In the genomic region with DNA sequence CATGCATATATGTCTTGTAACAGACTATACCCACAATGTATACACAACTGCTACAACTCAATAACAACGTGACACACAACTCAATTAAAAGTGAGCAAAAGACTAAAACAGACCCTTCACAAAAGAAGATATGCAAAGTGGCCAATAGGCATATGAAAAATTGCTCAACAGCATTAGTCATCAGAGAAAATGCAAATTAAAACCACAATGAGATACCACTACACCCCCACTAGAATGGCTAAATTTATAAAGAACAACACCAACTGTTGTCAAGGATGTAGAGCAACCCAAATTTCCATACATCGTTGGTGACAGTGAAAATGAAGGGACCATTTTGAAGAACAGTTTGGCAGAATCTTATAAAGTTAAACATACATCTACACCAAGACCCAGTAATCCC, we compare ENCODE assay signal across 21 cellular contexts. TPM values are rescaled to one million over a fixed set of nuclear protein-coding genes. Genes with fewer than 3 reads are reported as not detected.
DNase-seq lines count a peak whose midpoint lies in the region; ATAC-seq and TF ChIP-seq lines count a peak whose summit lies in the region.
"Had no signal": no experiment of that assay in that cellular context is flagged by ENCODE, and none has a peak within 500 bp of the region (broad histone marks: within the 10 kb centered on the region; RNA-seq: fewer than 3 reads in every experiment).

No MANE protein-coding gene starts in this region.

- H3K27ac Mint-ChIP-seq in MCF 10A (ENCODE audit: low read depth, unreplicated experiment), result no peak overlapping the region
- H3K27ac Mint-ChIP-seq: activated T-cell treated with anti-CD3 and anti-CD28 coated beads, Interleukin-2, amount 50 U/mL, for 72 hours; CD4-positive, alpha-beta T cell; endodermal cell; naive B cell had no signal

- intact Hi-C loops in MCF 10A (cut with micrococcal nuclease), result no loop called here
- intact Hi-C loops in mammary epithelial cell (cut with micrococcal nuclease), result no loop called here

- H3K9me3 Mint-ChIP-seq in MCF 10A (ENCODE audit: unreplicated experiment), result peaks cover 5% of the 10 kb centered on the region
- H3K9me3 Mint-ChIP-seq: CD4-positive, alpha-beta T cell had no signal

- H3K36me3 Mint-ChIP-seq in MCF 10A (ENCODE audit: insufficient read depth, unreplicated experiment), result no peaks in the 10 kb centered on the region

- no peaks in the 10 kb centered on the region for H3K9me2 ChIP-seq in SK-N-SH

- H3K4me1 ChIP-seq in mammary epithelial cell (ENCODE audit: insufficient read depth, low read length) (no peaks in the 10 kb centered on the region), SK-N-SH (ENCODE audit: control insufficient read depth in 1 of 2, insufficient read depth in 2 of 2, low read depth in 1 of 2, low read length in 1 of 2) (no peaks in the 10 kb centered on the region)
- H3K4me1 ChIP-seq: foreskin keratinocyte, psoas muscle, SJSA1 had no signal

- TF ChIP-seq EP300 in SK-N-SH (IDR thresholded peaks at IDR 0.05; ENCODE audit: borderline replicate concordance in 1 of 2, low read depth in 1 of 2, low read length in 1 of 2), result no peak

- no peaks in the 10 kb centered on the region for H3K9me3 ChIP-seq in mammary epithelial cell (replicated peaks; ENCODE audit: insufficient read depth, low read length)
- H3K9me3 ChIP-seq in SK-N-SH, result no peaks in the 10 kb centered on the region
- H3K9me3 ChIP-seq: psoas muscle had no signal

- TF ChIP-seq CTCF in MCF 10A (IDR thresholded peaks at IDR 0.05; ENCODE audit: unreplicated experiment) (no peak), mammary epithelial cell (conservative IDR thresholded peaks at IDR 0.05 in 1 of 2, IDR thresholded peaks at IDR 0.05 in 1 of 2; ENCODE audit: extremely low read depth in 1 of 2, insufficient read depth in 1 of 2, low read depth in 1 of 2, low read length in 2 of 2) (no peak), SK-N-SH (IDR thresholded peaks at IDR 0.05) (no peak)

- H3K4me3 ChIP-seq in mammary epithelial cell (replicated peaks in 1 of 3; ENCODE audit: insufficient read depth in 1 of 3, low read depth in 2 of 3, low read length in 3 of 3), result no peak overlapping the region
- H3K4me3 ChIP-seq in SK-N-SH (ENCODE audit: low read depth in 2 of 2, low read length in 1 of 2), result no peak overlapping the region
- H3K4me3 ChIP-seq: psoas muscle, SJSA1 had no signal

- H3K4me2 ChIP-seq in mammary epithelial cell (ENCODE audit: insufficient read depth, low read depth, low read length) (no peak overlapping the region), SK-N-SH (no peak overlapping the region)

- H3K36me3 ChIP-seq in mammary epithelial cell (ENCODE audit: insufficient read depth, low read length) (no peaks in the 10 kb centered on the region), SK-N-SH (replicated peaks in 1 of 2; ENCODE audit: control insufficient read depth in 1 of 2, insufficient read depth in 2 of 2, low read length in 1 of 2) (no peaks in the 10 kb centered on the region)
- H3K36me3 ChIP-seq: SJSA1 had no signal

- DNase-seq in MCF 10A (ENCODE audit: unreplicated experiment) (peak; percentile 28), mammary epithelial cell (no peak), SW480 (ENCODE audit: low spot score) (peak; percentile 16), SK-N-SH (no peak), midbrain (lab: John Stamatoyannopoulos, UW) (no peak), OCI-M2 (lab: John Stamatoyannopoulos, UW; ENCODE audit: unreplicated experiment) (no peak)
- DNase-seq: activated CD4-positive, alpha-beta T cell treated with anti-CD3 and anti-CD28 coated beads, Interleukin-2, amount 50 U/mL, for 4 hours; activated T-cell treated with anti-CD3 and anti-CD28 coated beads, Interleukin-2, amount 50 U/mL, for 72 hours; CD4-positive, alpha-beta T cell; endodermal cell; foreskin keratinocyte; left ventricle myocardium superior; naive B cell; NCI-H1105 treated with DMSO at 0.1 percent for 48 hours; NCI-H2227 treated with DMSO at 0.1 percent for 48 hours; psoas muscle had no signal

- peak; percentile 77 for ATAC-seq in HG03432 (IDR thresholded peaks at IDR 0.05; ENCODE audit: unreplicated experiment)
- ATAC-seq in GM19452 (IDR thresholded peaks at IDR 0.05; ENCODE audit: unreplicated experiment), result no peak
- ATAC-seq: activated T-cell treated with anti-CD3 and anti-CD28 coated beads, Interleukin-2, amount 50 U/mL, for 72 hours; foreskin keratinocyte; HepG2; left ventricle myocardium superior; psoas muscle had no signal

- no peaks in the 10 kb centered on the region for H4K20me1 ChIP-seq in mammary epithelial cell (ENCODE audit: insufficient read depth, low read length)
- H4K20me1 ChIP-seq in SK-N-SH (ENCODE audit: insufficient read depth), result no peaks in the 10 kb centered on the region

- no peak overlapping the region for H3K4me3 Mint-ChIP-seq in MCF 10A (ENCODE audit: unreplicated experiment)
- H3K4me3 Mint-ChIP-seq: activated T-cell treated with anti-CD3 and anti-CD28 coated beads, Interleukin-2, amount 50 U/mL, for 72 hours; CD4-positive, alpha-beta T cell; central memory CD8-positive, alpha-beta T cell; endodermal cell; naive B cell had no signal

- H3K27ac ChIP-seq in mammary epithelial cell (ENCODE audit: insufficient read depth, low read depth, low read length), result no peak overlapping the region
- H3K27ac ChIP-seq in SK-N-SH (ENCODE audit: low read depth in 2 of 2, low read length in 1 of 2), result no peak overlapping the region
- H3K27ac ChIP-seq: foreskin keratinocyte, psoas muscle, SJSA1 had no signal

- H3F3A ChIP-seq in SK-N-SH (replicated peaks; ENCODE audit: insufficient read depth), result no peaks in the 10 kb centered on the region

- H3K27me3 ChIP-seq in mammary epithelial cell (ENCODE audit: insufficient read depth, low read length), result no peaks in the 10 kb centered on the region
- no peaks in the 10 kb centered on the region for H3K27me3 ChIP-seq in SK-N-SH (ENCODE audit: insufficient read depth)
- H3K27me3 ChIP-seq: foreskin keratinocyte, SJSA1 had no signal

- H3K79me2 ChIP-seq in mammary epithelial cell (ENCODE audit: insufficient read depth, low read length) (no peaks in the 10 kb centered on the region), SK-N-SH (ENCODE audit: insufficient read depth) (no peaks in the 10 kb centered on the region)

- 0% methylated on average over 2 of the region's 2 CpGs for WGBS in mammary epithelial cell (ENCODE audit: low coverage, missing lambda C conversion rate)
- WGBS in SK-N-SH (ENCODE audit: low lambda C conversion rate), result 2% methylated on average over 2 of the region's 2 CpGs

- POLR2A ChIA-PET in MCF 10A (lab: Yijun Ruan, JAX) (no interaction called here), SK-N-SH (lab: Yijun Ruan, JAX) (no interaction called here)

- dilution Hi-C loops in mammary epithelial cell (cut with HindIII; ENCODE audit: low sequenced_read_pairs), result no loop called here

- H2AFZ ChIP-seq in mammary epithelial cell (ENCODE audit: low read depth, low read length), result no peak overlapping the region
- no peak overlapping the region for H2AFZ ChIP-seq in SK-N-SH (ENCODE audit: low read depth)

- H3K27me3 Mint-ChIP-seq in MCF 10A (ENCODE audit: insufficient read depth, unreplicated experiment), result peaks cover 37% of the 10 kb centered on the region
- H3K27me3 Mint-ChIP-seq: CD4-positive, alpha-beta T cell; central memory CD8-positive, alpha-beta T cell had no signal

- in situ Hi-C loops in mammary epithelial cell (cut with MboI; ENCODE audit: low sequenced_read_pairs in 2 of 2), result no loop called here

- H3K9ac ChIP-seq in mammary epithelial cell (ENCODE audit: insufficient read depth, low read length), result no peak overlapping the region
- no peak overlapping the region for H3K9ac ChIP-seq in SK-N-SH

- H3K4me1 Mint-ChIP-seq in MCF 10A (ENCODE audit: insufficient read depth, unreplicated experiment), result no peaks in the 10 kb centered on the region
- H3K4me1 Mint-ChIP-seq: central memory CD8-positive, alpha-beta T cell; endodermal cell; naive B cell had no signal

- CTCF ChIA-PET in MCF 10A (lab: Yijun Ruan, JAX) (no interaction called here), mammary epithelial cell (lab: Charles Lee; ENCODE audit: low non-redundant PET) (no interaction called here), SK-N-SH (lab: Yijun Ruan, JAX) (no interaction called here)

- BruUV-seq in MCF 10A (replicated peaks; lab: Mats Ljungman, UMichigan), result no TSS peak
- BruUV-seq in mammary epithelial cell (replicated peaks; lab: Mats Ljungman, UMichigan), result no TSS peak

- TF ChIP-seq RAD21 in SK-N-SH (IDR thresholded peaks at IDR 0.05; ENCODE audit: low read length), result no peak

TF ChIP-seq in SK-N-SH, 30 proteins besides CTCF, POLR2A, EP300 and RAD21:
- TF ChIP-seq, protein P1, sequence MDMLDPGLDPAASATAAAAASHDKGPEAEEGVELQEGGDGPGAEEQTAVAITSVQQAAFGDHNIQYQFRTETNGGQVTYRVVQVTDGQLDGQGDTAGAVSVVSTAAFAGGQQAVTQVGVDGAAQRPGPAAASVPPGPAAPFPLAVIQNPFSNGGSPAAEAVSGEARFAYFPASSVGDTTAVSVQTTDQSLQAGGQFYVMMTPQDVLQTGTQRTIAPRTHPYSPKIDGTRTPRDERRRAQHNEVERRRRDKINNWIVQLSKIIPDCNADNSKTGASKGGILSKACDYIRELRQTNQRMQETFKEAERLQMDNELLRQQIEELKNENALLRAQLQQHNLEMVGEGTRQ (IDR thresholded peaks at IDR 0.05; ENCODE audit: borderline replicate concordance, low read depth, low read length), result no peak
- no peak for TF ChIP-seq CHD2 (IDR thresholded peaks at IDR 0.05; ENCODE audit: low read length, partially characterized antibody)
- TF ChIP-seq TCF12 (IDR thresholded peaks at IDR 0.05), result no peak
- TF ChIP-seq JUND (IDR thresholded peaks at IDR 0.05), result no peak
TF ChIP-seq in SK-N-SH: peak in this region for 0.

RNA-seq across cellular contexts. Expression of a gene that starts 38.9 kb away (rescaled TPM):
- not detected in 2 replicates for total RNA-seq in MCF 10A (2022)
- not detected for total RNA-seq in mammary epithelial cell
- polyA plus RNA-seq in mammary epithelial cell, result not detected
- not detected for polyA minus RNA-seq in mammary epithelial cell
- not detected in 2 replicates for polyA plus RNA-seq in SK-N-SH (2012; rRNA removed)
- polyA plus RNA-seq in SK-N-SH (2012; cell fraction: cytosol; rRNA removed), result not detected in 2 replicates
- not detected in 2 replicates for polyA plus RNA-seq in SK-N-SH (2012; cell fraction: nucleus; rRNA removed)
- total RNA-seq: activated T-cell treated with anti-CD3 and anti-CD28 coated beads, Interleukin-2, amount 50 U/mL, for 72 hours; CD4-positive, alpha-beta T cell; foreskin keratinocyte; HepG2; SJSA1 had no signal
- polyA plus RNA-seq: foreskin keratinocyte had no signal

Comparison
In these comparisons a context has a peak if more than half of its experiments do, and no peak if none do; other contexts are left out.
1. DNase-seq: peak in MCF 10A (single experiment) and SW480 (single experiment); none in mammary epithelial cell (single experiment), SK-N-SH (single experiment), midbrain (single experiment) and OCI-M2 (single experiment).